In genomic region chr11:31834237-31834636, GRCh38 we compare ENCODE assay signal across 14 cellular contexts. TPM values are rescaled to one million over a fixed set of nuclear protein-coding genes. Genes with fewer than 3 reads are reported as not detected.
"Had no signal": no experiment of that assay in that cellular context is flagged by ENCODE, and none has a peak within 500 bp of the region (broad histone marks: within the 10 kb centered on the region; RNA-seq: fewer than 3 reads in every experiment).

No MANE protein-coding gene starts in this region.

- H3K9me3 ChIP-seq: transverse colon had no signal

- H3K27ac ChIP-seq: transverse colon had no signal

- H3K4me1 ChIP-seq: transverse colon had no signal

- H3K36me3 ChIP-seq: transverse colon had no signal

- H3K4me3 ChIP-seq: transverse colon had no signal

- DNase-seq: activated CD4-positive, alpha-beta T cell treated with anti-CD3 and anti-CD28 coated beads for 1 hour; activated CD4-positive, alpha-beta T cell treated with anti-CD3 and anti-CD28 coated beads, Interleukin-2, amount 50 U/mL, for 48 hours; activated gamma-delta T cell; activated T-cell treated with anti-CD3 and anti-CD28 coated beads, Interleukin-2, amount 50 U/mL, for 48 hours; amygdala; cerebellar nuclear complex; glutamatergic neuron; mammary epithelial cell; stimulated activated CD4-positive, alpha-beta T cell treated with anti-CD3 and anti-CD28 coated beads, Interleukin-12 subunit alpha, Interleukin-12 subunit beta, amount 100 ng/mL, for 4 hours; stimulated activated naive CD4-positive, alpha-beta T cell; substantia nigra; transverse colon had no signal

- FAIRE-seq: islet of Langerhans had no signal

RNA-seq across cellular contexts. Expression of gene PAX6, which starts 23.1 kb away (rescaled TPM):
- total RNA-seq: left lobe of liver had no signal
